ENCODE assay signal across 8 cellular contexts in the genomic region with DNA sequence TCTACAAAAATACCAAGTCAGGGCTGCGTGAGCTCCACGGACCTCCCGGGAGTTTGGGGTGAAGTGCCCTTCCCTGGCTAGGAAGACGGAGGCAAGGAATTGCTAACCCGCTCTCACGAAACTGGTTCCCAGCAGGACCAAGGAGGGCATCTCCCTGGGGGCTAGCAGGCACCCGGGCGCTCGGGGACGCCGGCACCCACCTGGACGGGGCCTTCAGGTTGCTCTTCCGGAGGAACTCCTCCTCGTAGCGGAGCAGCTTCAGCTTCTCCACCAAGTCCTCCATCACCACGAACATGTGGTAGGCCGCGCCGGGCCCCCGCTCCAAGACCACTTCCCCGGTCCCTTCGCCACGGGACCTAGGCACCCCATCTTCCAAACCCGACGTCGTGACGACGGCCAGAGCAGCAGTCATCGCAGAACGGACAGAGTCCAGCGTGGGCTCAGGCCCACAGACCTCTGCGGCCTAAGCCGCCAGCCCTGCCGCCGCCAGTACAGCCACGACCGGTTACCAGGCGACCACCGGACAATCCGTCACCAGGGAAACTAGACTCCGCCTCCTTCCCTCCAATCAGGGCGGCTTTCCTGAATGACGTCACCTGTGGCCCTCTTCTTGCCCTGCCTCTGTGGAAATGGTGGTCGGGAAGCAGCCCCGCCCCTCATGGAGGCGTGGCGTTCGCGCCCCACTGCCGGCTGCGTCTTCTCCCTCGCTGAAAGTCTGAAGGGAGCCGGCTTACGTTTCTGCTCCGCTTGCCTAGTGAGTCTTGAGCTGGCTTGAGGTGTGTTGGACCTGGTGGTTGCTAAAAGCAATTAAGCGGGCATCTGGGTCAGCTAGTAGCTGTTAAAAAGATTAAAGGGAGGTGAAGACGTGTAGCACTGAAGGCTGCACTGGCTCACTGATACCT. TPM values are rescaled to one million over a fixed set of nuclear protein-coding genes. Genes with fewer than 3 reads are reported as not detected.
DNase-seq lines count a peak whose midpoint lies in the region; ATAC-seq, FAIRE-seq and TF ChIP-seq lines count a peak whose summit lies in the region.

A gene with protein sequence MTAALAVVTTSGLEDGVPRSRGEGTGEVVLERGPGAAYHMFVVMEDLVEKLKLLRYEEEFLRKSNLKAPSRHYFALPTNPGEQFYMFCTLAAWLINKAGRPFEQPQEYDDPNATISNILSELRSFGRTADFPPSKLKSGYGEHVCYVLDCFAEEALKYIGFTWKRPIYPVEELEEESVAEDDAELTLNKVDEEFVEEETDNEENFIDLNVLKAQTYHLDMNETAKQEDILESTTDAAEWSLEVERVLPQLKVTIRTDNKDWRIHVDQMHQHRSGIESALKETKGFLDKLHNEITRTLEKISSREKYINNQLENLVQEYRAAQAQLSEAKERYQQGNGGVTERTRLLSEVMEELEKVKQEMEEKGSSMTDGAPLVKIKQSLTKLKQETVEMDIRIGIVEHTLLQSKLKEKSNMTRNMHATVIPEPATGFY (minus strand): TSS at position 514 of the 902 bp plus-strand sequence. CDS start 102 bp downstream, at position 412.

- H3K27ac Mint-ChIP-seq in activated T-cell treated with anti-CD3 and anti-CD28 coated beads, Interleukin-2, amount 50 U/mL, for 72 hours: peak within 1 kb of the TSS; percentile 95

- intact Hi-C loops in esophagus muscularis mucosa (cut with DNase I): loop anchor here (2.0 to 10.0 kb wide), 3 partner anchors 131 to 790 kb away; partner anchors contain the start of gene CD47

- no peaks in the 10 kb centered on the region for H3K9me3 Mint-ChIP-seq in activated T-cell treated with anti-CD3 and anti-CD28 coated beads, Interleukin-2, amount 50 U/mL, for 72 hours

- H3K36me3 ChIP-seq in KMS-11 (ENCODE audit: insufficient read depth): no peaks in the 10 kb centered on the region
- peaks cover 0 to 6% (median 2%) of the 10 kb centered on the region in 4 donors for H3K36me3 ChIP-seq in esophagus muscularis mucosa
- H3K36me3 ChIP-seq in muscle layer of duodenum (ENCODE audit: control insufficient read depth in 1 of 2, insufficient read depth in 2 of 2, low read length in 2 of 2): no peaks in the 10 kb centered on the region

- peak within 1 kb of the TSS; percentile 76 for H3K4me2 ChIP-seq in KMS-11

- H3K9me3 ChIP-seq in esophagus muscularis mucosa: no peaks in the 10 kb centered on the region
- no peaks in the 10 kb centered on the region for H3K9me3 ChIP-seq in muscle layer of duodenum (ENCODE audit: control insufficient read depth in 1 of 2, low read length in 2 of 2)

- H3K4me3 Mint-ChIP-seq in activated T-cell treated with anti-CD3 and anti-CD28 coated beads, Interleukin-2, amount 50 U/mL, for 72 hours: peak within 1 kb of the TSS; percentile 96 to 99

- H2AFZ ChIP-seq in KMS-11 (ENCODE audit: low read depth): peak within 1 kb of the TSS; percentile 85

- no peaks in the 10 kb centered on the region for H4K20me1 ChIP-seq in KMS-11 (ENCODE audit: insufficient read depth)

- H3K4me1 Mint-ChIP-seq in activated T-cell treated with anti-CD3 and anti-CD28 coated beads, Interleukin-2, amount 50 U/mL, for 72 hours (ENCODE audit: low read depth): peaks cover 58% of the 10 kb centered on the region

- TF ChIP-seq POLR2A in esophagus muscularis mucosa (IDR thresholded peaks at IDR 0.05; ENCODE audit: low read depth): peak; percentile 30

- TF ChIP-seq CTCF in KMS-11 (conservative IDR thresholded peaks at IDR 0.05; ENCODE audit: low read depth, low read length) (no peak), esophagus muscularis mucosa (IDR thresholded peaks at IDR 0.05) (peak in 1 of 3 experiments; percentile 9)

- H3K79me2 ChIP-seq in KMS-11 (ENCODE audit: insufficient read depth, low read depth): no peaks in the 10 kb centered on the region

- no peak for TF ChIP-seq EP300 in esophagus muscularis mucosa (IDR thresholded peaks at IDR 0.05)

- peak; percentile 93 for ATAC-seq in GM21737 (IDR thresholded peaks at IDR 0.05; ENCODE audit: unreplicated experiment)
- peak; percentile 90 to 91 for ATAC-seq in activated T-cell treated with anti-CD3 and anti-CD28 coated beads, Interleukin-2, amount 50 U/mL, for 72 hours (replicated peaks in 1 of 2)

- H3K36me3 Mint-ChIP-seq in activated T-cell treated with anti-CD3 and anti-CD28 coated beads, Interleukin-2, amount 50 U/mL, for 72 hours (ENCODE audit: insufficient read depth in 2 of 2): peaks cover 1 to 3% of the 10 kb centered on the region in 2 donors

- FAIRE-seq in RCC 7860 (lab: Jason Lieb, UNC): peak; percentile 81

- no peaks in the 10 kb centered on the region for H3K27me3 Mint-ChIP-seq in activated T-cell treated with anti-CD3 and anti-CD28 coated beads, Interleukin-2, amount 50 U/mL, for 72 hours (ENCODE audit: low read depth)

- under 1% methylated on average over 27 of the region's 57 CpGs for WGBS in esophagus muscularis mucosa

- H3K27ac ChIP-seq in KMS-11: peak within 1 kb of the TSS; percentile 38
- H3K27ac ChIP-seq in esophagus muscularis mucosa (replicated peaks in 1 of 4): peak within 1 kb of the TSS; percentile 77 to 80 (median 78)
- peak within 1 kb of the TSS; percentile 83 for H3K27ac ChIP-seq in muscle layer of duodenum (ENCODE audit: low read length)

- H3K27me3 ChIP-seq in KMS-11 (ENCODE audit: insufficient read depth, low read depth) (no peaks in the 10 kb centered on the region), esophagus muscularis mucosa (no peaks in the 10 kb centered on the region), muscle layer of duodenum (ENCODE audit: low read depth, low read length) (no peaks in the 10 kb centered on the region)

- H3K9ac ChIP-seq in KMS-11: peak within 1 kb of the TSS; percentile 66

- H3K4me3 ChIP-seq in KMS-11 (IDR thresholded peaks at IDR 0.05; ENCODE audit: insufficient read depth, low read depth, low read length) (peak within 1 kb of the TSS; percentile 79), esophagus muscularis mucosa (peak within 1 kb of the TSS; percentile 77 to 86 (median 82)), muscle layer of duodenum (ENCODE audit: low read depth in 1 of 2, low read length in 2 of 2) (peak within 1 kb of the TSS; percentile 77 to 92)

- DNase-seq in DMS53 (lab: John Stamatoyannopoulos, UW) (peak; percentile 94), RCC 7860 (ENCODE audit: low spot score) (peak; percentile 96), esophagus muscularis mucosa (ENCODE audit: extremely low spot score) (peak; percentile 99)
- DNase-seq in activated T-cell treated with anti-CD3 and anti-CD28 coated beads, Interleukin-2, amount 50 U/mL, for 72 hours: peak; percentile 93 to 94
- DNase-seq in stimulated activated CD8-positive, alpha-beta memory T cell treated with anti-CD3 and anti-CD28 coated beads, Interleukin-7, amount 100 ng/mL, for 4 hours (ENCODE audit: low read depth in 2 of 2): peak; percentile 93

- peaks cover 16% of the 10 kb centered on the region for H3K4me1 ChIP-seq in KMS-11 (ENCODE audit: low read depth, poor library complexity, severe bottlenecking)
- peaks cover 12 to 49% (median 47%) of the 10 kb centered on the region in 4 donors for H3K4me1 ChIP-seq in esophagus muscularis mucosa
- peaks cover 3 to 21% of the 10 kb centered on the region in 2 donors for H3K4me1 ChIP-seq in muscle layer of duodenum (ENCODE audit: control insufficient read depth in 1 of 2, insufficient read depth in 2 of 2, low read length in 2 of 2)

RNA-seq across cellular contexts. Expression of the gene that starts here (rescaled TPM):
- 10 to 100 TPM; 19.6 to 23.0 TPM for total RNA-seq in activated T-cell treated with anti-CD3 and anti-CD28 coated beads, Interleukin-2, amount 50 U/mL, for 72 hours
- 10 to 100 TPM; 52.3 to 82.4 (median 61.4) TPM for total RNA-seq in esophagus muscularis mucosa

Comparison
In these comparisons a context has a peak if more than half of its experiments do, and no peak if none do; other contexts are left out.
1. Peak in every context shown above with its lines: DNase-seq, ATAC-seq, H3K4me3 ChIP-seq and H3K27ac ChIP-seq.